8 cellular contexts compared by ENCODE assay signal in the genomic region with DNA sequence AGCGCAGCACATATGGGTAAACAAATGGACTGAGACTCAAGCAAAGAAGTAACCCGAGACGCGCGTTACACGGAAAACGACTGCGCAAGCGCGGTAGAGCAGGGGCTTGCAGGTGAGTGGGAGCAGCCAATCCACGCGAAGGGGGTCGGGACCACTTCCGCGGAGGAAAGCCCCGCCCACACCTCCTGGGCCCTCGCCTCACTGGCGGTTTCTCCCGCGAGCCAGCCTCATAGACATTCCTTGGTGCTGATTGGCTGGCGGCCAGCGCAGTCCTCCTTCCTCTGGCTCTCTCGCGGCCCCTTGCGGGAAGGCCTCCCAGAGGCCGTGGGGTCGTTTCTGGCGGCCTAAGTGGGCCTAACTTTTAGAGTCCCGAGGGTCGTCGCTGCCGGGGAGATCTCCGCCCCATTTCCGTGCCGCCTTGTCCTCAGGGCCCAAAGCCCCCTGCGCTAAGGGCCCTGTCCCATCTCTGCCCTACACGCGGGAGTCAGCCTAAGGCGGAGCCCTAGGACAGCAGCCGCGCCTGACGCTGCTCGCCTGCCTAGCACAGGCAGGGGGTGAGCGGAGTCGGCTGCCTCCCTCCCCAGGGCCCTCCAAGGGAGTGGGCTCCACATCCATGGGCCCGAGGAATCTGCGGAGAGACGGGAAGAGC. TPM values are rescaled to one million over a fixed set of nuclear protein-coding genes. Genes with fewer than 3 reads are reported as not detected.
DNase-seq lines count a peak whose midpoint lies in the region; ATAC-seq, FAIRE-seq and TF ChIP-seq lines count a peak whose summit lies in the region.

No MANE protein-coding gene starts in this region.

- peak; percentile 97 for ATAC-seq in HG02840 (IDR thresholded peaks at IDR 0.05; ENCODE audit: low FRiP score, unreplicated experiment)

- peak; percentile 76 for DNase-seq in GM12892 (ENCODE audit: insufficient read length)
- DNase-seq in NCI-H1930 (lab: John Stamatoyannopoulos, UW) = peak; percentile 73 to 82
- peak; percentile 97 for DNase-seq in activated CD4-positive, alpha-beta T cell treated with anti-CD3 and anti-CD28 coated beads for 1 hour
- peak; percentile 91 for DNase-seq in cerebellum (ENCODE audit: low spot score)
- DNase-seq in islet precursor cell = peak; percentile 99
- peak; percentile 91 to 99 (median 99) for DNase-seq in stimulated activated CD4-positive, alpha-beta T cell treated with anti-CD3 and anti-CD28 coated beads, Interleukin-12 subunit alpha, Interleukin-12 subunit beta, amount 100 ng/mL, for 48 hours (ENCODE audit: low read depth in 2 of 3, low spot score in 1 of 3)
- no peak for DNase-seq in H54 (ENCODE audit: insufficient read length, low spot score)

- TF ChIP-seq POLR2A in GM12892 (IDR thresholded peaks at IDR 0.05; ENCODE audit: low read depth, low read length) (no peak; the same call in 1 of the 2 replicates), H54 (IDR thresholded peaks at IDR 0.05; ENCODE audit: low read depth, low read length) (no peak)

- peak; percentile 73 for FAIRE-seq in GM12892 (lab: Jason Lieb, UNC)
- FAIRE-seq in H54 (lab: Jason Lieb, UNC) = no peak

RNA-seq across cellular contexts. Expression of gene FXYD4, which starts 9.1 kb away (rescaled TPM):
- not detected for polyA plus RNA-seq in GM12892 (2012; ENCODE audit: missing spikeins)
- not detected for total RNA-seq in cerebellum

RNA-seq across cellular contexts. Expression of gene HNRNPF, which starts 46.7 kb away (rescaled TPM):
- 192 TPM for polyA plus RNA-seq in GM12892 (2012; ENCODE audit: missing spikeins)
- 68.7 TPM for total RNA-seq in cerebellum
